In genomic region chr22:49962012-49962750, GRCh38 we compare ENCODE assay signal across 8 cellular contexts. TPM values are rescaled to one million over a fixed set of nuclear protein-coding genes. Genes with fewer than 3 reads are reported as not detected.
DNase-seq lines count a peak whose midpoint lies in the region; ATAC-seq and TF ChIP-seq lines count a peak whose summit lies in the region.

No MANE protein-coding gene starts in this region.

- DNase-seq in CD1c-positive myeloid dendritic cell (ENCODE audit: extremely low spot score) (peak; percentile 90), RKO (ENCODE audit: low spot score) (peak; percentile 85), activated T-helper 1 cell treated with Interleukin-2 at 50 U/mL for 16 hours (ENCODE audit: low read depth) (peak; percentile 66), esophagus muscularis mucosa (ENCODE audit: extremely low spot score) (peak; percentile 97)
- DNase-seq in stimulated activated CD8-positive, alpha-beta memory T cell treated with anti-CD3 and anti-CD28 coated beads, Interleukin-4, amount 100 ng/mL, for 4 hours (ENCODE audit: low read depth in 2 of 2, low spot score in 1 of 2): peak; percentile 69 to 84

- intact Hi-C loops in esophagus muscularis mucosa (cut with DNase I): no loop called here

- TF ChIP-seq EP300 in esophagus muscularis mucosa (IDR thresholded peaks at IDR 0.05): no peak

- WGBS in esophagus muscularis mucosa: 3% methylated on average over 16 of the region's 70 CpGs

- H3K4me3 ChIP-seq in esophagus muscularis mucosa (peak overlapping the region; percentile 73 to 96 (median 89)), muscle layer of duodenum (ENCODE audit: low read depth in 1 of 2, low read length in 2 of 2) (peak overlapping the region; percentile 72 to 73)

- H3K4me1 ChIP-seq in esophagus muscularis mucosa: peaks cover 57 to 78% (median 68%) of the 10 kb centered on the region in 4 donors
- peaks cover 20 to 47% of the 10 kb centered on the region in 2 donors for H3K4me1 ChIP-seq in muscle layer of duodenum (ENCODE audit: control insufficient read depth in 1 of 2, insufficient read depth in 2 of 2, low read length in 2 of 2)

- H3K27me3 ChIP-seq in esophagus muscularis mucosa (no peaks in the 10 kb centered on the region), muscle layer of duodenum (ENCODE audit: low read depth, low read length) (no peaks in the 10 kb centered on the region)

- ATAC-seq in HG03354 (IDR thresholded peaks at IDR 0.05; ENCODE audit: poor library complexity, severe bottlenecking, unreplicated experiment): peak; percentile 26
- no peak for ATAC-seq in HG02623 (IDR thresholded peaks at IDR 0.05; ENCODE audit: unreplicated experiment)

- TF ChIP-seq CTCF in esophagus muscularis mucosa (IDR thresholded peaks at IDR 0.05): no peak

- H3K27ac ChIP-seq in esophagus muscularis mucosa (replicated peaks in 1 of 4): peak overlapping the region; percentile 88 to 98 (median 95)
- peak overlapping the region; percentile 77 for H3K27ac ChIP-seq in muscle layer of duodenum (ENCODE audit: low read length)

- peak; percentile 62 for TF ChIP-seq POLR2A in esophagus muscularis mucosa (IDR thresholded peaks at IDR 0.05; ENCODE audit: low read depth)

- H3K9me3 ChIP-seq in esophagus muscularis mucosa: no peaks in the 10 kb centered on the region
- no peaks in the 10 kb centered on the region for H3K9me3 ChIP-seq in muscle layer of duodenum (ENCODE audit: control insufficient read depth in 1 of 2, low read length in 2 of 2)

- H3K36me3 ChIP-seq in esophagus muscularis mucosa (peaks cover 11 to 41% (median 34%) of the 10 kb centered on the region in 4 donors), muscle layer of duodenum (ENCODE audit: control insufficient read depth in 1 of 2, insufficient read depth in 2 of 2, low read length in 2 of 2) (peaks cover 11 to 19% of the 10 kb centered on the region in 2 donors)

RNA-seq across cellular contexts. Expression of gene PIM3, which starts 1.6 kb away (rescaled TPM):
- total RNA-seq in esophagus muscularis mucosa: 100 to 1,000 TPM in 1 of 4 donors, 10 to 100 TPM in 3; 36.1 to 106 (median 56.5) TPM

RNA-seq across cellular contexts. Expression of gene CRELD2, which starts 43.7 kb away (rescaled TPM):
- total RNA-seq in esophagus muscularis mucosa: 10 to 100 TPM; 32.0 to 38.2 (median 34.2) TPM

RNA-seq across cellular contexts. Expression of gene ALG12, which starts 43.9 kb away (rescaled TPM):
- total RNA-seq in esophagus muscularis mucosa: 10 to 100 TPM; 17.7 to 28.0 (median 23.8) TPM

RNA-seq across cellular contexts. Expression of gene IL17REL, which starts 50.4 kb away (rescaled TPM):
- not detected for total RNA-seq in esophagus muscularis mucosa
